Comparison of ENCODE assay signal across 8 cellular contexts in the genomic region with DNA sequence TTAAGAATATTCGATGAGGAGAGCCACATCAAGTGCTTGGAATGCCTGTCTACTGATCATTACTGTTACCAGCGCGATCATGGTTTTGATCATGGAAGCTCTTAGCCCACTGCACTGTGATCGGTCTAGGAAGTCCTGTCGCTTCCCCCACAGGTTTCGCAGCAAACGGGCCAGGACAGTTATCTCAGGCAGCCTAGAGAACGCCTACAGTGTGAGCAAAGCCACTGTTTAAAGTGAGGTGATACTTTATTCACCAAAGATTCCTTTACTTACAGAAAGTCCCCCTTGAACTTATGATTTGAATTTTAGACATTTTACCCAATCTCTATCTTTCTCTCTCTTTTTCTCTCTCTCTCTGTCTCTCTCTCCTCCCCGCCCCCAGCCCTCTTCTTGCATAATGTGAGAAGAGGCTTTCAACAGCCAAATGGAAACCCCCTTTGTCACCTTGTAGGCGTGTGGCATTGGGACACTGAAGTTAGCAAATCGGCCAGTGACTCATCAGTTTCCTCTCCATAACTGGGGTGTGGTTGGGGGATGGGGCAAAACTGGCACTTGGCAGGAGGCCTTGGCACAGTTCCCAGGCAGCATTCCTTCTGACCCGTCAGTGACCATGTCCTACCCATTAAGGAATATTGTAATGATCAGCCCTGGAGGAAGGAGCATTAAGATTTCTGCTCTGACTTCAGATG.
A peak's percentile ranks its signal among the peaks of the same experiment; 100 is the strongest.
DNase-seq lines count a peak whose midpoint lies in the region; ATAC-seq and TF ChIP-seq lines count a peak whose summit lies in the region.

No MANE protein-coding gene starts in this region.

- peak overlapping the region; percentile 11 to 88 (median 63) for H3K27ac ChIP-seq in heart right ventricle

- POLR2A ChIA-PET in activated naive CD8-positive, alpha-beta T cell treated with anti-CD3 and anti-CD28 coated beads, Interleukin-2, amount 10 ng/mL, durations not matched to agents 7 days and 5 days (lab: Charles Lee): interaction anchor here (1.0 kb wide), 1 partner anchor 213 kb away, joined by 3 read pairs; no protein-coding TSS in a partner anchor

- no peak for TF ChIP-seq CTCF in CD14-positive monocyte (IDR thresholded peaks at IDR 0.05)
- TF ChIP-seq CTCF in heart right ventricle (IDR thresholded peaks at IDR 0.05): no peak

- H3K27ac Mint-ChIP-seq in CD14-positive monocyte: peak overlapping the region; percentile 98 to 100 (median 99)
- H3K27ac Mint-ChIP-seq in activated naive CD8-positive, alpha-beta T cell treated with anti-CD3 and anti-CD28 coated beads, Interleukin-2, amount 10 ng/mL, durations not matched to agents 7 days and 5 days: peak overlapping the region; percentile 84

- H3K9ac ChIP-seq in skeletal muscle satellite cell (ENCODE audit: low read depth, low read length): peak overlapping the region; percentile 49

- H3K36me3 ChIP-seq in heart right ventricle: no peaks in the 10 kb centered on the region
- H3K36me3 ChIP-seq in skeletal muscle satellite cell (ENCODE audit: insufficient read depth, low read length): no peaks in the 10 kb centered on the region

- DNase-seq in CD14-positive monocyte (ENCODE audit: low spot score) (peak; percentile 98), SKM-1 (lab: John Stamatoyannopoulos, UW; ENCODE audit: unreplicated experiment) (peak; percentile 33), heart right ventricle (peak; percentile 73 to 84)
- no peak for DNase-seq in activated naive CD8-positive, alpha-beta T cell treated with anti-CD3 and anti-CD28 coated beads, Interleukin-2, amount 10 ng/mL, durations not matched to agents 7 days and 5 days

- peaks cover 17 to 23% of the 10 kb centered on the region in 2 donors for H3K36me3 Mint-ChIP-seq in CD14-positive monocyte
- peaks cover 12% of the 10 kb centered on the region for H3K36me3 Mint-ChIP-seq in activated naive CD8-positive, alpha-beta T cell treated with anti-CD3 and anti-CD28 coated beads, Interleukin-2, amount 10 ng/mL, durations not matched to agents 7 days and 5 days

- H3K27me3 Mint-ChIP-seq in CD14-positive monocyte (ENCODE audit: low read depth in 3 of 3): peaks cover 0 to 1% (median 0%) of the 10 kb centered on the region in 3 donors
- H3K27me3 Mint-ChIP-seq in activated naive CD8-positive, alpha-beta T cell treated with anti-CD3 and anti-CD28 coated beads, Interleukin-2, amount 10 ng/mL, durations not matched to agents 7 days and 5 days: no peaks in the 10 kb centered on the region

- peaks cover 30 to 78% (median 65%) of the 10 kb centered on the region in 9 donors for H3K4me1 ChIP-seq in heart right ventricle
- H3K4me1 ChIP-seq in skeletal muscle satellite cell (ENCODE audit: control insufficient read depth, insufficient read depth, low read length): peaks cover 40% of the 10 kb centered on the region

- ATAC-seq in GM19372 (IDR thresholded peaks at IDR 0.05; ENCODE audit: low read depth, unreplicated experiment) (peak; percentile 63), HG03460 (IDR thresholded peaks at IDR 0.05; ENCODE audit: unreplicated experiment) (peak; percentile 53), heart right ventricle (peak; percentile 30 to 74 (median 56)), GM19324 (IDR thresholded peaks at IDR 0.05; ENCODE audit: low FRiP score, unreplicated experiment) (no peak)
- ATAC-seq in activated naive CD8-positive, alpha-beta T cell treated with anti-CD3 and anti-CD28 coated beads, Interleukin-2, amount 10 ng/mL, durations not matched to agents 7 days and 5 days (ENCODE audit: low read depth): peak; percentile 46

- H3K4me3 ChIP-seq in heart right ventricle: no peak overlapping the region
- H3K4me3 ChIP-seq in skeletal muscle satellite cell (ENCODE audit: low read length): peak overlapping the region; percentile 48

- peaks cover 0 to 1% (median 0%) of the 10 kb centered on the region in 7 donors for H3K9me3 Mint-ChIP-seq in CD14-positive monocyte
- H3K9me3 Mint-ChIP-seq in activated naive CD8-positive, alpha-beta T cell treated with anti-CD3 and anti-CD28 coated beads, Interleukin-2, amount 10 ng/mL, durations not matched to agents 7 days and 5 days: no peaks in the 10 kb centered on the region

- H3K4me1 Mint-ChIP-seq in CD14-positive monocyte: peaks cover 84% of the 10 kb centered on the region
- peaks cover 47% of the 10 kb centered on the region for H3K4me1 Mint-ChIP-seq in activated naive CD8-positive, alpha-beta T cell treated with anti-CD3 and anti-CD28 coated beads, Interleukin-2, amount 10 ng/mL, durations not matched to agents 7 days and 5 days

- H3K4me2 ChIP-seq in skeletal muscle satellite cell (ENCODE audit: low read length): peak overlapping the region; percentile 75

- H3K9me3 ChIP-seq in heart right ventricle (no peaks in the 10 kb centered on the region), skeletal muscle satellite cell (replicated peaks; ENCODE audit: low read length) (no peaks in the 10 kb centered on the region)

- WGBS in heart right ventricle, 2 donors: 62% methylated on average over 12 of the region's 12 CpGs

- H3K27me3 ChIP-seq in heart right ventricle (no peaks in the 10 kb centered on the region), skeletal muscle satellite cell (ENCODE audit: control insufficient read depth, insufficient read depth, low read length) (no peaks in the 10 kb centered on the region)

- intact Hi-C loops in CD14-positive monocyte (cut with micrococcal nuclease): loop anchor here in 1 of 2 donors (2.0 to 10.0 kb wide), 4 partner anchors 29 to 217 kb away; a partner anchor contains a TSS
- intact Hi-C loops in heart right ventricle (cut with DNase I): loop anchor here in 5 of 10 donors (5.0 to 10.0 kb wide), 4 partner anchors 183 to 287 kb away; a partner anchor contains a TSS

- peak overlapping the region; percentile 65 to 84 for H3K4me3 Mint-ChIP-seq in CD14-positive monocyte
- peak overlapping the region; percentile 69 for H3K4me3 Mint-ChIP-seq in activated naive CD8-positive, alpha-beta T cell treated with anti-CD3 and anti-CD28 coated beads, Interleukin-2, amount 10 ng/mL, durations not matched to agents 7 days and 5 days
